14 cellular contexts compared by ENCODE assay signal in genomic region chr6:127404133-127404532, GRCh38. TPM values are rescaled to one million over a fixed set of nuclear protein-coding genes. Genes with fewer than 3 reads are reported as not detected.
DNase-seq lines count a peak whose midpoint lies in the region; ATAC-seq and TF ChIP-seq lines count a peak whose summit lies in the region.
"Had no signal": no experiment of that assay in that cellular context is flagged by ENCODE, and none has a peak within 500 bp of the region (broad histone marks: within the 10 kb centered on the region; RNA-seq: fewer than 3 reads in every experiment).

No MANE protein-coding gene starts in this region.

- no peaks in the 10 kb centered on the region for H3K27me3 Mint-ChIP-seq in H9 (ENCODE audit: low read depth)

- H3K9me3 Mint-ChIP-seq in H9: peaks cover 0 to 5% of the 10 kb centered on the region in 2 experiments; a peak in 1 of 5 replicates

- H3K18ac ChIP-seq in H9 (ENCODE audit: insufficient read length, low read depth, low read length): no peak overlapping the region

- no peaks in the 10 kb centered on the region for H4K20me1 ChIP-seq in H9 (ENCODE audit: control insufficient read depth, insufficient read depth, insufficient read length)

- H3K79me2 ChIP-seq in H9 (ENCODE audit: insufficient read depth, low read length): no peaks in the 10 kb centered on the region

- H3K4ac ChIP-seq in H9 (ENCODE audit: low read depth, low read length): no peak overlapping the region

- H3K36me3 Mint-ChIP-seq in H9 (ENCODE audit: insufficient read depth in 1 of 3, low read depth in 3 of 3): no peaks in the 10 kb centered on the region
- H3K36me3 Mint-ChIP-seq: CD14-positive monocyte had no signal

- no peaks in the 10 kb centered on the region for H3K9me3 ChIP-seq in H9 (ENCODE audit: control insufficient read depth, low read depth, low read length)

- TF ChIP-seq CTCF in GM10266 (IDR thresholded peaks at IDR 0.05; ENCODE audit: control insufficient read depth, insufficient read depth, low read depth, missing control alignments) (no peak), HL-60 (IDR thresholded peaks at IDR 0.05; ENCODE audit: insufficient read depth, low read length) (no peak), H9 (conservative IDR thresholded peaks at IDR 0.05) (no peak)

- H2BK12ac ChIP-seq in H9 (ENCODE audit: insufficient read length, low read depth, low read length): no peak overlapping the region

- H2AFZ ChIP-seq in H9 (ENCODE audit: low read length): no peak overlapping the region

- no peak overlapping the region for H4K8ac ChIP-seq in H9 (replicated peaks; ENCODE audit: insufficient read length, low read depth, low read length)

- H3K4me3 ChIP-seq in HL-60 (replicated peaks; ENCODE audit: insufficient read depth, low read length): no peak overlapping the region
- H3K4me3 ChIP-seq: cardiac muscle cell, GM23338 had no signal

- no peak overlapping the region for H4K91ac ChIP-seq in H9 (ENCODE audit: insufficient read length, low read depth, low read length)

- H3K56ac ChIP-seq in H9 (ENCODE audit: insufficient read length, low read depth, low read length): no peak overlapping the region

- no peak overlapping the region for H2BK5ac ChIP-seq in H9 (ENCODE audit: insufficient read length, low read length)

- no peak overlapping the region for H2BK20ac ChIP-seq in H9 (ENCODE audit: low read depth, low read length, poor library complexity, severe bottlenecking)

- H3K4me1 Mint-ChIP-seq in H9: no peaks in the 10 kb centered on the region; a peak in 1 of 4 replicates
- H3K4me1 Mint-ChIP-seq: GM23338 had no signal

- peak overlapping the region; percentile 29; the same call in 1 of the 2 replicates for H3K27ac ChIP-seq in HL-60 (replicated peaks)
- no peak overlapping the region for H3K27ac ChIP-seq in H9 (ENCODE audit: insufficient read length, low read depth, low read length)
- H3K27ac ChIP-seq: cardiac muscle cell had no signal

- DNase-seq in GM10266 (ENCODE audit: extremely low spot score): peak; percentile 12
- DNase-seq in HL-60 (ENCODE audit: low read depth in 1 of 2, low spot score in 1 of 2): no peak
- no peak for DNase-seq in H9
- DNase-seq in HuH-7 (ENCODE audit: low spot score): no peak
- DNase-seq in activated CD4-positive, CD25-positive, alpha-beta regulatory T cell treated with anti-CD3 and anti-CD28 coated beads, Interleukin-2, amount 50 U/mL, for 72 hours: no peak
- no peak for DNase-seq in Right ventricle myocardium inferior (ENCODE audit: missing footprints)
- DNase-seq: activated CD4-positive, alpha-beta T cell treated with anti-CD3 and anti-CD28 coated beads, Interleukin-2, amount 50 U/mL, for 4 hours; NCI-H1105; stimulated activated CD4-positive, alpha-beta T cell treated with anti-CD3 and anti-CD28 coated beads, Interleukin-12 subunit alpha, Interleukin-12 subunit beta, amount 100 ng/mL, for 4 hours had no signal

- ATAC-seq in GM19324 (IDR thresholded peaks at IDR 0.05; ENCODE audit: low FRiP score, unreplicated experiment): peak; percentile 89
- peak; percentile 71 for ATAC-seq in HG02840 (IDR thresholded peaks at IDR 0.05; ENCODE audit: low FRiP score, unreplicated experiment)
- no peak for ATAC-seq in Right ventricle myocardium inferior
- ATAC-seq: GM23338 had no signal

- no peak overlapping the region for H2BK15ac ChIP-seq in H9 (ENCODE audit: low read depth, low read length)

- no peak overlapping the region for H3K4me2 ChIP-seq in H9 (ENCODE audit: insufficient read depth, insufficient read length, low read length)
- H3K4me2 ChIP-seq: GM23338 had no signal

- H3T11ph ChIP-seq in H9 (ENCODE audit: low read length): no peak overlapping the region

- no peak overlapping the region for H3K23ac ChIP-seq in H9 (ENCODE audit: insufficient read length, low read depth, low read length)

- no peaks in the 10 kb centered on the region for H3K27me3 ChIP-seq in HL-60 (ENCODE audit: insufficient read depth, poor library complexity, severe bottlenecking)
- no peaks in the 10 kb centered on the region; the same call in 1 of the 2 replicates for H3K27me3 ChIP-seq in H9 (ENCODE audit: insufficient read depth, low read length)
- H3K27me3 ChIP-seq: cardiac muscle cell had no signal

- no peak overlapping the region for H3K27ac Mint-ChIP-seq in H9
- H3K27ac Mint-ChIP-seq: GM23338 had no signal

- H3K14ac ChIP-seq in H9 (ENCODE audit: insufficient read depth, low read length): no peak overlapping the region

- no peak overlapping the region for H2AK5ac ChIP-seq in H9 (ENCODE audit: insufficient read length, low read length)

- H2BK120ac ChIP-seq in H9 (ENCODE audit: low read depth, low read length, poor library complexity, severe bottlenecking): no peak overlapping the region

- intact Hi-C loops in Right ventricle myocardium inferior (cut with DNase I): no loop called here

- no peaks in the 10 kb centered on the region for H3K79me1 ChIP-seq in H9 (ENCODE audit: insufficient read depth, low read depth, low read length, poor library complexity, severe bottlenecking)

- no peaks in the 10 kb centered on the region for H3K4me1 ChIP-seq in H9 (ENCODE audit: insufficient read depth, low read length)

- H3K23me2 ChIP-seq in H9 (ENCODE audit: insufficient read length, low read depth, low read length, poor library complexity, severe bottlenecking): no peaks in the 10 kb centered on the region

- H3K4me3 Mint-ChIP-seq in H9: no peak overlapping the region
- H3K4me3 Mint-ChIP-seq: GM23338 had no signal

- no peak overlapping the region for H4K5ac ChIP-seq in H9 (ENCODE audit: insufficient read length, low read depth, low read length)

- H3K9ac ChIP-seq in H9 (ENCODE audit: extremely low read depth, insufficient read length, low read length): no peak overlapping the region

RNA-seq across cellular contexts. Expression of gene KIAA0408, which starts 55.1 kb away (rescaled TPM):
- total RNA-seq in H9 (2021) (3.1 and 4.7 TPM in 2 replicates), Right ventricle myocardium inferior (3.2 TPM)
